Comparison of ENCODE assay signal across 20 cellular contexts in genomic region chr18:58106674-58107058, GRCh38.
A peak's percentile ranks its signal among the peaks of the same experiment; 100 is the strongest.
DNase-seq lines count a peak whose midpoint lies in the region; ATAC-seq, FAIRE-seq and TF ChIP-seq lines count a peak whose summit lies in the region.
"Had no signal": no experiment of that assay in that cellular context is flagged by ENCODE, and none has a peak within 500 bp of the region (broad histone marks: within the 10 kb centered on the region; RNA-seq: fewer than 3 reads in every experiment).

No MANE protein-coding gene starts in this region.

- peak overlapping the region; percentile 36 for H3K4me3 ChIP-seq in DOHH2 (ENCODE audit: low read length)
- H3K4me3 ChIP-seq in OCI-LY1 (ENCODE audit: low read depth, low read length, poor library complexity, severe bottlenecking) = no peak overlapping the region
- H3K4me3 ChIP-seq: BLaER1 had no signal

- peaks cover 22% of the 10 kb centered on the region for H3K9me3 Mint-ChIP-seq in glutamatergic neuron (ENCODE audit: unreplicated experiment)
- H3K9me3 Mint-ChIP-seq: T-helper 1 cell treated with Interleukin-12 subunit alpha and Interleukin-12 subunit beta and Interleukin-4 antibody, amounts not matched to agents 30 μg/mL and 1 μg/mL, for 36 hours had no signal

- DNase-seq in GM19239 (ENCODE audit: insufficient read length, low spot score) (no peak), glutamatergic neuron (no peak), G401 (ENCODE audit: low spot score) (no peak), Ammon's horn (ENCODE audit: low spot score) (no peak)
- DNase-seq: CD4-positive, CD25-positive, alpha-beta regulatory T cell; DMS53; GDM1; H7; IMR-90; KG1; MM.1S; NCI-H2029; PC-3; SW 1271 had no signal

- ATAC-seq in HG02588 (IDR thresholded peaks at IDR 0.05; ENCODE audit: unreplicated experiment) = no peak
- ATAC-seq: PC-3 had no signal

- no peak overlapping the region for H3K9ac ChIP-seq in OCI-LY1 (ENCODE audit: low read length)
- H3K9ac ChIP-seq: BLaER1, SK-N-SH had no signal

- H3K36me3 ChIP-seq in DOHH2 (ENCODE audit: control insufficient read depth, low read length) (no peaks in the 10 kb centered on the region), OCI-LY1 (ENCODE audit: insufficient read depth, low read length) (no peaks in the 10 kb centered on the region)
- H3K36me3 ChIP-seq: BLaER1 had no signal

- TF ChIP-seq CTCF in DOHH2 (IDR thresholded peaks at IDR 0.05; ENCODE audit: low read depth, low read length, poor library complexity, severe bottlenecking) (no peak), OCI-LY1 (IDR thresholded peaks at IDR 0.05; ENCODE audit: low read length) (no peak), glutamatergic neuron (IDR thresholded peaks at IDR 0.05; ENCODE audit: partially characterized antibody, unreplicated experiment) (no peak)

- peaks cover 81% of the 10 kb centered on the region for H3K79me2 ChIP-seq in DOHH2 (ENCODE audit: control insufficient read depth, low read length)
- no peaks in the 10 kb centered on the region for H3K79me2 ChIP-seq in OCI-LY1 (ENCODE audit: insufficient read depth, low read length)

- H3K9me2 ChIP-seq in DOHH2 (replicated peaks; ENCODE audit: control insufficient read depth, low read length) (no peaks in the 10 kb centered on the region), OCI-LY1 (ENCODE audit: low read depth, low read length) (no peaks in the 10 kb centered on the region)
- H3K9me2 ChIP-seq: SK-N-SH had no signal

- H3K4me1 ChIP-seq in DOHH2 (ENCODE audit: control insufficient read depth, low read length) (peaks cover 58% of the 10 kb centered on the region), OCI-LY1 (ENCODE audit: insufficient read depth, low read length, severe bottlenecking) (peaks cover 36% of the 10 kb centered on the region)

- H3K9me3 ChIP-seq in DOHH2 (ENCODE audit: control insufficient read depth, insufficient read depth, low read length) = no peaks in the 10 kb centered on the region
- no peaks in the 10 kb centered on the region for H3K9me3 ChIP-seq in OCI-LY1 (ENCODE audit: low read length)
- H3K9me3 ChIP-seq: BLaER1, SK-N-SH had no signal

- no peaks in the 10 kb centered on the region for H4K20me1 ChIP-seq in DOHH2 (ENCODE audit: control insufficient read depth, insufficient read depth, low read depth, low read length)
- no peaks in the 10 kb centered on the region for H4K20me1 ChIP-seq in OCI-LY1 (ENCODE audit: insufficient read depth, low read length)
- H4K20me1 ChIP-seq: BLaER1 had no signal

- H3K4me1 Mint-ChIP-seq in glutamatergic neuron (ENCODE audit: low read depth, unreplicated experiment) = peaks cover 54% of the 10 kb centered on the region

- H3K4me2 ChIP-seq in DOHH2 (ENCODE audit: low read length) (peak overlapping the region; percentile 73), OCI-LY1 (ENCODE audit: low read length) (no peak overlapping the region)
- H3K4me2 ChIP-seq: BLaER1, SK-N-SH had no signal

- H3K27ac Mint-ChIP-seq in glutamatergic neuron (ENCODE audit: unreplicated experiment) = peak overlapping the region; percentile 87
- H3K27ac Mint-ChIP-seq: CD4-positive, CD25-positive, alpha-beta regulatory T cell; T-helper 1 cell treated with Interleukin-12 subunit alpha and Interleukin-12 subunit beta and Interleukin-4 antibody, amounts not matched to agents 30 μg/mL and 1 μg/mL, for 36 hours had no signal

- in situ Hi-C loops in G401 (cut with HindIII; ENCODE audit: low sequenced_read_pairs) = no loop called here

- H2AFZ ChIP-seq in OCI-LY1 (ENCODE audit: low read length) = no peak overlapping the region

- H3K27ac ChIP-seq in DOHH2 (ENCODE audit: low read depth, low read length) (peak overlapping the region; percentile 80), OCI-LY1 (ENCODE audit: low read depth, low read length, poor library complexity, severe bottlenecking) (peak overlapping the region; percentile 79)
- H3K27ac ChIP-seq: BLaER1 had no signal

- H3K4me3 Mint-ChIP-seq in glutamatergic neuron (ENCODE audit: unreplicated experiment) = peak overlapping the region; percentile 16
- H3K4me3 Mint-ChIP-seq: CD4-positive, CD25-positive, alpha-beta regulatory T cell; T-helper 1 cell treated with Interleukin-12 subunit alpha and Interleukin-12 subunit beta and Interleukin-4 antibody, amounts not matched to agents 30 μg/mL and 1 μg/mL, for 36 hours had no signal

- peaks cover 18% of the 10 kb centered on the region for H3K27me3 Mint-ChIP-seq in glutamatergic neuron (ENCODE audit: unreplicated experiment)

- no peaks in the 10 kb centered on the region for H3K36me3 Mint-ChIP-seq in glutamatergic neuron (ENCODE audit: unreplicated experiment)
- H3K36me3 Mint-ChIP-seq: CD4-positive, CD25-positive, alpha-beta regulatory T cell had no signal

- no peaks in the 10 kb centered on the region for H3K27me3 ChIP-seq in DOHH2 (ENCODE audit: control insufficient read depth, low read length)
- no peaks in the 10 kb centered on the region; the same call in 1 of the 2 replicates for H3K27me3 ChIP-seq in OCI-LY1 (ENCODE audit: insufficient read depth, low read length)
- H3K27me3 ChIP-seq: BLaER1 had no signal

- peaks cover 11% of the 10 kb centered on the region for H3F3A ChIP-seq in DOHH2 (ENCODE audit: control insufficient read depth, insufficient read depth)
- no peaks in the 10 kb centered on the region for H3F3A ChIP-seq in OCI-LY1 (ENCODE audit: insufficient read depth, low read length)

- peak; percentile 71 for FAIRE-seq in GM19239 (lab: Jason Lieb, UNC)
